In the genomic region with DNA sequence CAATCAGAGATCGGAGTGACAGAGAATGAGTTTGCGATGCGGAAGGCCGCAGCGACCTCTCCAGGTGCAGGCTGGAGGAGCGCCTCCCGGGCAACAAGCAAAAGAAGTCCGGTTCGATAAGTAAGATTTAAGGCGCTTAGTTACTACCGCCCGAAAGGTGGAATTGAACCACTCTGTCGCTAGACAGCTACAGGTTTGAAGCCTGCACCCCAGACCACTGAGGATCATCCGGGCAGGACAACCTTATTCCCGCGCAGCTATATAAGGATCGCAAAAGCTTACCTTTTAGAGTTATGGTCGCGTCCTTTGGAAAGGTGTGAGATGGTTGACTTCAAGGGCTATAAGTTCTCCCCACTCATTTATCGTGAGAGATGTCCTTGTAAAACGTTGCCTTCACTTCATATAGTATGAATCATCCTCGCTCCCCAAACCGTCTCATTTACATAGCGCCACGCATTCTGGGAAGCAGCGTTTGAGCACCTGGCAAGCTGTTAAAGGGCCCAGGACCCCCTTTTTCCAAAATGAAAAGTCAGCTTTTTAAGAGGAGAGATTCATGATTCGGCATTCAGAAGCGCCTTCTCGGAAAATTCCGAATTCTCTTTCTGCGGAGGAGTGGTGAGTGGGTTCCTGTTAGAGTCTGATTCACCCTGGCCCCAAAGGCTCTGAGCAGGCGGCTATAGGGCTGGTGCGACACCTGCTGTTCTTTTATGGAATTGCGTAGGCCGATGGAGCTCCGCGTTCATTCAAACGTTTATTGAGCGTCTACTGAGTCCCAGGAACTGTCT, we compare ENCODE assay signal across 8 cellular contexts. TPM values are rescaled to one million over a fixed set of nuclear protein-coding genes. Genes with fewer than 3 reads are reported as not detected.
DNase-seq lines count a peak whose midpoint lies in the region; ATAC-seq and TF ChIP-seq lines count a peak whose summit lies in the region.

No MANE protein-coding gene starts in this region.

- H2BK15ac ChIP-seq in mesenchymal stem cell (ENCODE audit: low read depth, poor library complexity, severe bottlenecking): no peak overlapping the region

- peak overlapping the region; percentile 98 for H3K27ac Mint-ChIP-seq in CD8-positive, alpha-beta T cell
- peak overlapping the region; percentile 95 for H3K27ac Mint-ChIP-seq in activated CD8-positive, alpha-beta T cell treated with anti-CD3 and anti-CD28 coated beads for 36 hours

- no peak overlapping the region for H3K18ac ChIP-seq in mesenchymal stem cell (ENCODE audit: low read depth in 1 of 2, low read length in 2 of 2)

- H3K27ac ChIP-seq in CD8-positive, alpha-beta T cell (ENCODE audit: low read depth, low read length): peak overlapping the region; percentile 88
- peak overlapping the region; percentile 95 for H3K27ac ChIP-seq in effector memory CD4-positive, alpha-beta T cell (ENCODE audit: insufficient read depth, low read length, poor library complexity, severe bottlenecking)
- peak overlapping the region; percentile 86 for H3K27ac ChIP-seq in mesenchymal stem cell (ENCODE audit: low read length, poor library complexity, severe bottlenecking)

- no peak overlapping the region for H3K23ac ChIP-seq in mesenchymal stem cell (ENCODE audit: low read length in 2 of 2)

- WGBS in mesenchymal stem cell: under 1% methylated on average over 39 of the region's 39 CpGs

- no peaks in the 10 kb centered on the region for H3K27me3 ChIP-seq in CD8-positive, alpha-beta T cell (ENCODE audit: insufficient read depth, low read length)
- H3K27me3 ChIP-seq in effector memory CD4-positive, alpha-beta T cell (replicated peaks; ENCODE audit: control insufficient read depth, insufficient read depth, low read length, poor library complexity, severe bottlenecking): no peaks in the 10 kb centered on the region
- H3K27me3 ChIP-seq in mesenchymal stem cell (ENCODE audit: control insufficient read depth in 1 of 2, insufficient read depth in 1 of 2, low read length in 2 of 2): peaks cover 0 to under 1% of the 10 kb centered on the region in 2 experiments

- no peaks in the 10 kb centered on the region for H3K9me3 ChIP-seq in CD8-positive, alpha-beta T cell (ENCODE audit: low read length)
- H3K9me3 ChIP-seq in effector memory CD4-positive, alpha-beta T cell (ENCODE audit: control insufficient read depth, low read length): no peaks in the 10 kb centered on the region
- no peaks in the 10 kb centered on the region for H3K9me3 ChIP-seq in mesenchymal stem cell (ENCODE audit: control insufficient read depth, low read length)

- H2BK120ac ChIP-seq in mesenchymal stem cell (ENCODE audit: low read depth, low read length): no peak overlapping the region

- H3K4me1 Mint-ChIP-seq in CD8-positive, alpha-beta T cell (ENCODE audit: low read depth): peaks cover 25% of the 10 kb centered on the region
- peaks cover 18% of the 10 kb centered on the region for H3K4me1 Mint-ChIP-seq in activated CD8-positive, alpha-beta T cell treated with anti-CD3 and anti-CD28 coated beads for 36 hours (ENCODE audit: low read depth)

- H3K14ac ChIP-seq in mesenchymal stem cell (ENCODE audit: low read length in 2 of 2): no peak overlapping the region

- no peak overlapping the region for H2BK12ac ChIP-seq in mesenchymal stem cell (ENCODE audit: low read length in 2 of 2)

- peak overlapping the region; percentile 57 for H3K4me3 ChIP-seq in CD8-positive, alpha-beta T cell (ENCODE audit: low read depth, low read length)
- peak overlapping the region; percentile 62 for H3K4me3 ChIP-seq in effector memory CD4-positive, alpha-beta T cell (ENCODE audit: insufficient read depth, low read depth, low read length, poor library complexity, severe bottlenecking)
- H3K4me3 ChIP-seq in mesenchymal stem cell (ENCODE audit: insufficient read depth in 1 of 2, low read depth in 1 of 2, low read length in 2 of 2): peak overlapping the region in 1 of 2 experiments; percentile 85

- H3K36me3 ChIP-seq in CD8-positive, alpha-beta T cell (ENCODE audit: insufficient read depth, low read length): no peaks in the 10 kb centered on the region
- no peaks in the 10 kb centered on the region for H3K36me3 ChIP-seq in effector memory CD4-positive, alpha-beta T cell (ENCODE audit: control insufficient read depth, insufficient read depth, low read length)
- no peaks in the 10 kb centered on the region for H3K36me3 ChIP-seq in mesenchymal stem cell (ENCODE audit: control insufficient read depth in 1 of 2, insufficient read depth in 2 of 2, low read depth in 1 of 2, low read length in 2 of 2)

- peaks cover 10% of the 10 kb centered on the region for H3K4me1 ChIP-seq in CD8-positive, alpha-beta T cell (ENCODE audit: insufficient read depth, low read length)
- H3K4me1 ChIP-seq in effector memory CD4-positive, alpha-beta T cell (ENCODE audit: control insufficient read depth, insufficient read depth, low read length, poor library complexity, severe bottlenecking): peaks cover 7% of the 10 kb centered on the region
- peaks cover 3% of the 10 kb centered on the region for H3K4me1 ChIP-seq in mesenchymal stem cell (ENCODE audit: control insufficient read depth, insufficient read depth, low read depth, low read length)

- TF ChIP-seq CTCF in CD8-positive, alpha-beta T cell (IDR thresholded peaks at IDR 0.05): peak; percentile 76
- TF ChIP-seq CTCF in activated CD8-positive, alpha-beta T cell treated with anti-CD3 and anti-CD28 coated beads for 36 hours (IDR thresholded peaks at IDR 0.05): peak; percentile 71

- no peak overlapping the region for H4K91ac ChIP-seq in mesenchymal stem cell (ENCODE audit: low read length)

- H4K8ac ChIP-seq in mesenchymal stem cell (ENCODE audit: low read length): no peak overlapping the region

- no peak overlapping the region for H3K4ac ChIP-seq in mesenchymal stem cell (ENCODE audit: low read depth in 1 of 2, low read length in 2 of 2)

- no peaks in the 10 kb centered on the region for H3K9me3 Mint-ChIP-seq in CD8-positive, alpha-beta T cell
- no peaks in the 10 kb centered on the region for H3K9me3 Mint-ChIP-seq in activated CD8-positive, alpha-beta T cell treated with anti-CD3 and anti-CD28 coated beads for 36 hours

- H2AK5ac ChIP-seq in mesenchymal stem cell (ENCODE audit: low read length, severe bottlenecking): no peak overlapping the region

- ATAC-seq in CD8-positive, alpha-beta T cell: peak; percentile 78
- ATAC-seq in GM19397 (IDR thresholded peaks at IDR 0.05; ENCODE audit: unreplicated experiment) (peak; percentile 71), HG03571 (IDR thresholded peaks at IDR 0.05; ENCODE audit: unreplicated experiment) (peak; percentile 55)
- peak; percentile 86 for ATAC-seq in activated CD8-positive, alpha-beta T cell treated with anti-CD3 and anti-CD28 coated beads for 36 hours

- peak overlapping the region; percentile 99 for H3K9ac ChIP-seq in mesenchymal stem cell (ENCODE audit: low read length)

- POLR2A ChIA-PET in CD8-positive, alpha-beta T cell (lab: Charles Lee): interaction anchor here (0.7 to 3.2 kb wide), 18 partner anchors 10 to 1122 kb away, joined by 3 to 83 read pairs (median 4); partner anchors contain the start of gene FOSB
- POLR2A ChIA-PET in activated CD8-positive, alpha-beta T cell treated with anti-CD3 and anti-CD28 coated beads for 36 hours (lab: Charles Lee): interaction anchor here (0.7 to 2.6 kb wide), 17 partner anchors 9 to 291 kb away, joined by 3 to 29 read pairs (median 4); partner anchors contain the start of gene FOSB

- peak; percentile 82 to 93 (median 86) for DNase-seq in CD8-positive, alpha-beta T cell
- DNase-seq in NCI-H82 (lab: John Stamatoyannopoulos, UW) (peak; percentile 97), mesenchymal stem cell (peak; percentile 94)
- peak; percentile 96 for DNase-seq in activated CD8-positive, alpha-beta T cell treated with anti-CD3 and anti-CD28 coated beads for 36 hours
- peak; percentile 79 to 83 (median 82) for DNase-seq in effector memory CD4-positive, alpha-beta T cell
- DNase-seq in stimulated activated CD8-positive, alpha-beta memory T cell treated with anti-CD3 and anti-CD28 coated beads, Interleukin-12 subunit alpha, Interleukin-12 subunit beta, amount 100 ng/mL, for 4 hours (ENCODE audit: low read depth): peak; percentile 78

- peak overlapping the region; percentile 67 for H3K4me2 ChIP-seq in mesenchymal stem cell (ENCODE audit: low read length, poor library complexity, severe bottlenecking)

- peak overlapping the region; percentile 87 for H3K4me3 Mint-ChIP-seq in CD8-positive, alpha-beta T cell
- H3K4me3 Mint-ChIP-seq in activated CD8-positive, alpha-beta T cell treated with anti-CD3 and anti-CD28 coated beads for 36 hours: peak overlapping the region; percentile 58

- no peaks in the 10 kb centered on the region for H3K79me1 ChIP-seq in mesenchymal stem cell (replicated peaks; ENCODE audit: low read length, poor library complexity, severe bottlenecking)

- H3K27me3 Mint-ChIP-seq in CD8-positive, alpha-beta T cell (ENCODE audit: low read depth): no peaks in the 10 kb centered on the region
- peaks cover 1% of the 10 kb centered on the region for H3K27me3 Mint-ChIP-seq in activated CD8-positive, alpha-beta T cell treated with anti-CD3 and anti-CD28 coated beads for 36 hours

- CTCF ChIA-PET in CD8-positive, alpha-beta T cell (lab: Charles Lee): interaction anchor here (0.6 to 8.4 kb wide), 37 partner anchors 10 to 291 kb away, joined by 3 to 317 read pairs (median 6); partner anchors contain the start of genes ERCC1, FOSB, GIPR and RTN2
- CTCF ChIA-PET in activated CD8-positive, alpha-beta T cell treated with anti-CD3 and anti-CD28 coated beads for 36 hours (lab: Charles Lee): interaction anchor here (0.6 to 6.4 kb wide), 46 partner anchors 10 to 400 kb away, joined by 3 to 270 read pairs (median 5); partner anchors contain the start of genes ERCC1, FOSB, GEMIN7 and PPM1N

- no peak overlapping the region for H2AFZ ChIP-seq in mesenchymal stem cell (ENCODE audit: low read depth, low read length)

- no peak overlapping the region for H2BK5ac ChIP-seq in mesenchymal stem cell (ENCODE audit: low read depth, low read length, poor library complexity, severe bottlenecking)

- intact Hi-C loops in CD8-positive, alpha-beta T cell (cut with DNase I, micrococcal nuclease): loop anchor here (1.0 kb wide), 7 partner anchors 9 to 73 kb away; partner anchors contain the start of genes POLR1G (in 1 of the 2) and PPP1R13L (in 1 of the 2)
- intact Hi-C loops in activated CD8-positive, alpha-beta T cell treated with anti-CD3 and anti-CD28 coated beads for 36 hours (cut with micrococcal nuclease): loop anchor here (1.0 to 10.0 kb wide), 2 partner anchors 39 to 54 kb away; partner anchors contain the start of gene ERCC1

- no peaks in the 10 kb centered on the region for H3K36me3 Mint-ChIP-seq in CD8-positive, alpha-beta T cell
- H3K36me3 Mint-ChIP-seq in activated CD8-positive, alpha-beta T cell treated with anti-CD3 and anti-CD28 coated beads for 36 hours (ENCODE audit: low read depth): no peaks in the 10 kb centered on the region

RNA-seq across cellular contexts. Expression of gene FOSB, which starts 10.8 kb away (rescaled TPM):
- 100 to 1,000 TPM; 625 to 631 TPM for total RNA-seq in CD8-positive, alpha-beta T cell
- total RNA-seq in activated CD8-positive, alpha-beta T cell treated with anti-CD3 and anti-CD28 coated beads for 36 hours: 10 to 100 TPM; 70.0 to 71.2 TPM
- 167 TPM for polyA plus RNA-seq in mesenchymal stem cell (2013, experiment 1 of 2)
- 130 TPM for polyA plus RNA-seq in mesenchymal stem cell (2013, experiment 2 of 2)

RNA-seq across cellular contexts. Expression of gene RTN2, which starts 18.2 kb away (rescaled TPM):
- 1 to 10 TPM in 1 of 2 experiments, under 1 TPM in 1; 0.64 to 1.3 TPM for total RNA-seq in CD8-positive, alpha-beta T cell
- 1 to 10 TPM; 2.6 to 3.0 TPM for total RNA-seq in activated CD8-positive, alpha-beta T cell treated with anti-CD3 and anti-CD28 coated beads for 36 hours
- 30.0 TPM for polyA plus RNA-seq in mesenchymal stem cell (2013, experiment 1 of 2)
- 31.0 TPM for polyA plus RNA-seq in mesenchymal stem cell (2013, experiment 2 of 2)

RNA-seq across cellular contexts. Expression of gene PPM1N, which starts 19.6 kb away (rescaled TPM):
- 1 to 10 TPM; 5.6 to 8.0 TPM for total RNA-seq in CD8-positive, alpha-beta T cell
- total RNA-seq in activated CD8-positive, alpha-beta T cell treated with anti-CD3 and anti-CD28 coated beads for 36 hours: 1 to 10 TPM; 3.7 to 4.2 TPM
- polyA plus RNA-seq in mesenchymal stem cell (2013, experiment 1 of 2): 2.3 TPM
- polyA plus RNA-seq in mesenchymal stem cell (2013, experiment 2 of 2): 2.1 TPM

RNA-seq across cellular contexts. Expression of gene VASP, which starts 28.6 kb away (rescaled TPM):
- 10 to 100 TPM; 45.6 to 51.6 TPM for total RNA-seq in CD8-positive, alpha-beta T cell
- total RNA-seq in activated CD8-positive, alpha-beta T cell treated with anti-CD3 and anti-CD28 coated beads for 36 hours: 100 to 1,000 TPM; 152 to 153 TPM
- 106 TPM for polyA plus RNA-seq in mesenchymal stem cell (2013, experiment 1 of 2)
- polyA plus RNA-seq in mesenchymal stem cell (2013, experiment 2 of 2): 104 TPM

RNA-seq across cellular contexts. Expression of gene ERCC1, which starts 54.9 kb away (rescaled TPM):
- 10 to 100 TPM; 28.7 to 31.5 TPM for total RNA-seq in CD8-positive, alpha-beta T cell
- total RNA-seq in activated CD8-positive, alpha-beta T cell treated with anti-CD3 and anti-CD28 coated beads for 36 hours: 10 to 100 TPM; 41.6 to 46.5 TPM
- 96.4 TPM for polyA plus RNA-seq in mesenchymal stem cell (2013, experiment 1 of 2)
- polyA plus RNA-seq in mesenchymal stem cell (2013, experiment 2 of 2): 96.1 TPM

Comparison
In these comparisons a context has a peak if more than half of its experiments do, and no peak if none do; other contexts are left out.
1. RNA of gene FOSB, which starts 10.8 kb away (total RNA-seq): 625 to 631 TPM in CD8-positive, alpha-beta T cell; 70.0 to 71.2 TPM in activated CD8-positive, alpha-beta T cell treated with anti-CD3 and anti-CD28 coated beads for 36 hours; every median in the first group is over 4 times any median in the second.
2. Peak in every context shown above with its lines, with median percentiles within 50 percentile points of each other: ATAC-seq, DNase-seq and H3K27ac ChIP-seq.